Comparison of ENCODE assay signal across 30 cellular contexts in the genomic region with DNA sequence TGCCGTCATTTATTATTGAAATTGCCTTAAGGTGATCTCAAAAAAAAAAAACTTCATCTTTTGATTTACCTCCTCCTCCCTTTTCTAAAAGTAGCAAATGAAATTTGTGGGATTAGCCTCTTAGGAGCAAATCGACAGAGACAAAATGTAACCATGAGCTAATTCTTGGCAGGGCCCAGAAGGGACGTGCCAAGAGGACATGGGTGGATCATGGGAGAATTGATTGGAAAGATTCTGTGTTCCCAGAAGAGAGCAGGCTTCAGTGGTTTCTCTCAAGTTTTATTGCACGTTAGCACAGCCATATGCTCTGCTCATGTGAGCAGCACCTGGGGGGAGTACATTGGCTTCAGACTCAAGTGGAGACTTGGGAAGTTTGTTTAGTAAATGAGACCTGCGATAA.
"Had no signal": no experiment of that assay in that cellular context is flagged by ENCODE, and none has a peak within 500 bp of the region (broad histone marks: within the 10 kb centered on the region; RNA-seq: fewer than 3 reads in every experiment).

No MANE protein-coding gene starts in this region.

- ATAC-seq: left colon; mucosa of descending colon; naive thymus-derived CD4-positive, alpha-beta T cell; sciatic nerve had no signal

- H3K9me3 ChIP-seq: esophagus squamous epithelium, mucosa of descending colon, stomach, thyroid gland, vagina had no signal

- H3K9me3 Mint-ChIP-seq: mesothelial cell of epicardium, neural progenitor cell had no signal

- H3K4me3 ChIP-seq: coronary artery, esophagus squamous epithelium, mucosa of descending colon, neural progenitor cell, smooth muscle cell, stomach, thyroid gland, vagina had no signal

- H3K27me3 Mint-ChIP-seq: naive thymus-derived CD4-positive, alpha-beta T cell; progenitor cell of endocrine pancreas had no signal

- H3K4me3 Mint-ChIP-seq: immature natural killer cell; mesothelial cell of epicardium; naive thymus-derived CD4-positive, alpha-beta T cell; nephron; neural progenitor cell had no signal

- H3K36me3 ChIP-seq: esophagus squamous epithelium, neural progenitor cell, stomach, thyroid gland, vagina had no signal

- H3K27ac ChIP-seq: coronary artery, esophagus squamous epithelium, neural progenitor cell, parathyroid adenoma, stomach, thyroid gland, vagina had no signal

- H3K4me1 Mint-ChIP-seq: immature natural killer cell; mesothelial cell of epicardium; naive thymus-derived CD4-positive, alpha-beta T cell; nephron; neural progenitor cell had no signal

- H3K27me3 ChIP-seq: esophagus squamous epithelium, neural progenitor cell, stomach, thyroid gland, vagina had no signal

- H3K27ac Mint-ChIP-seq: immature natural killer cell; mesothelial cell of epicardium; naive thymus-derived CD4-positive, alpha-beta T cell; nephron; neural progenitor cell; progenitor cell of endocrine pancreas had no signal

- DNase-seq: dermis blood vessel endothelial cell; effector memory CD4-positive, alpha-beta T cell; erythroblast; esophagus squamous epithelium; foreskin melanocyte; hypothalamus; immature natural killer cell; islet precursor cell; kidney glomerular epithelial cell; left colon; mesenchymal stem cell; mucosa of descending colon; naive thymus-derived CD4-positive, alpha-beta T cell; stimulated activated CD4-positive, alpha-beta T cell treated with anti-CD3 and anti-CD28 coated beads, Interleukin-12 subunit alpha, Interleukin-12 subunit beta, amount 100 ng/mL, for 4 hours; stimulated activated CD4-positive, alpha-beta T cell treated with anti-CD3 and anti-CD28 coated beads, Interleukin-1b, Interleukin-23, amount 100 ng/mL, for 48 hours; stimulated activated CD4-positive, alpha-beta T cell treated with anti-CD3 and anti-CD28 coated beads, Interleukin-4, amount 100 ng/mL, for 1 hour; stimulated activated CD8-positive, alpha-beta memory T cell treated with anti-CD3 and anti-CD28 coated beads, Interleukin-4, amount 100 ng/mL, for 48 hours; stimulated activated naive CD4-positive, alpha-beta T cell treated with Interleukin-2 at 50 U/mL for 16 hours; stomach; thyroid gland; trophoblast cell had no signal

- H3K4me1 ChIP-seq: esophagus squamous epithelium, neural progenitor cell, parathyroid adenoma, stomach, thyroid gland, vagina had no signal

- H3K36me3 Mint-ChIP-seq: immature natural killer cell; mesothelial cell of epicardium; naive thymus-derived CD4-positive, alpha-beta T cell; neural progenitor cell had no signal
